23 cellular contexts compared by ENCODE assay signal in genomic region chr7:2369139-2369538, GRCh38. TPM values are rescaled to one million over a fixed set of nuclear protein-coding genes. Genes with fewer than 3 reads are reported as not detected.
A peak's percentile ranks its signal among the peaks of the same experiment; 100 is the strongest.
DNase-seq lines count a peak whose midpoint lies in the region; ATAC-seq, FAIRE-seq and TF ChIP-seq lines count a peak whose summit lies in the region.
"Had no signal": no experiment of that assay in that cellular context is flagged by ENCODE, and none has a peak within 500 bp of the region (broad histone marks: within the 10 kb centered on the region; RNA-seq: fewer than 3 reads in every experiment).

No MANE protein-coding gene starts in this region.

- peaks cover 16% of the 10 kb centered on the region for H4K20me1 ChIP-seq in K562 (replicated peaks; ENCODE audit: control insufficient read depth, insufficient read depth, low read length)

- no peaks in the 10 kb centered on the region for H3K4me1 Mint-ChIP-seq in activated naive CD4-positive, alpha-beta T cell treated with anti-CD3 and anti-CD28 coated beads, Interleukin-2, amount 50 U/mL, for 24 hours
- H3K4me1 Mint-ChIP-seq: B cell, GM23338 had no signal

- DNase-seq in activated naive CD4-positive, alpha-beta T cell treated with anti-CD3 and anti-CD28 coated beads, Interleukin-2, amount 50 U/mL, for 72 hours (ENCODE audit: low spot score in 2 of 2): no peak
- DNase-seq in MV-4-11 (lab: John Stamatoyannopoulos, UW): peak; percentile 29
- no peak for DNase-seq in K562 (ENCODE audit: extremely low read depth in 1 of 4, low spot score in 3 of 4)
- no peak for DNase-seq in GOT3 (lab: John Stamatoyannopoulos, UW)
- DNase-seq in hypothalamus (lab: John Stamatoyannopoulos, UW): no peak
- DNase-seq in NCI-H2107 treated with DMSO at 0.1 percent for 48 hours (lab: John Stamatoyannopoulos, UW; ENCODE audit: unreplicated experiment): no peak
- DNase-seq: Caco-2; CD4-positive, CD25-positive, alpha-beta regulatory T cell; CD8-positive, alpha-beta T cell; DMS153; DND-41; HCEC 1CT had no signal

- POLR2A ChIA-PET in K562 (lab: Yijun Ruan, JAX): interaction anchor here (0.8 to 3.6 kb wide), 7 partner anchors 9 to 60 kb away, joined by 3 to 14 read pairs (median 4); no protein-coding TSS in a partner anchor

- H3K4me1 ChIP-seq in K562 (replicated peaks in 1 of 2; ENCODE audit: control insufficient read depth in 2 of 2, insufficient read depth in 2 of 2, low read length in 2 of 2): no peaks in the 10 kb centered on the region
- H3K4me1 ChIP-seq: BLaER1, Caco-2 had no signal

- FAIRE-seq in K562 (lab: Jason Lieb, UNC): no peak
- FAIRE-seq: A204.1, G401.6, GM18507, H54 had no signal

- no peak overlapping the region for H3K27ac ChIP-seq in K562 (ENCODE audit: extremely low read depth, low read depth, low read length)
- H3K27ac ChIP-seq: 22Rv1, BLaER1, C4-2B had no signal

- TF ChIP-seq CTCF in K562 (IDR thresholded peaks at IDR 0.05 in 2 of 3, conservative IDR thresholded peaks at IDR 0.05 in 1 of 3; ENCODE audit: insufficient read depth in 2 of 3, low read depth in 1 of 3, low read length in 3 of 3): no peak

- no peak overlapping the region for H3K4me3 Mint-ChIP-seq in activated naive CD4-positive, alpha-beta T cell treated with anti-CD3 and anti-CD28 coated beads, Interleukin-2, amount 50 U/mL, for 24 hours
- H3K4me3 Mint-ChIP-seq: B cell; CD4-positive, CD25-positive, alpha-beta regulatory T cell; CD8-positive, alpha-beta T cell; GM23338 had no signal

- H3K27me3 ChIP-seq in K562 (ENCODE audit: control insufficient read depth in 2 of 2, insufficient read depth in 2 of 2, low read length in 2 of 2): no peaks in the 10 kb centered on the region
- H3K27me3 ChIP-seq: BLaER1 had no signal

- TF ChIP-seq POLR2A in GM18505 (IDR thresholded peaks at IDR 0.05; ENCODE audit: borderline replicate concordance, extremely low read depth, insufficient read depth, insufficient read length) (peak; percentile 17), K562 (conservative IDR thresholded peaks at IDR 0.05) (0 out of 2 replicates have a peak, but pooled peaks have one; percentile 5)

- H3K36me3 Mint-ChIP-seq in activated naive CD4-positive, alpha-beta T cell treated with anti-CD3 and anti-CD28 coated beads, Interleukin-2, amount 50 U/mL, for 24 hours: peaks cover 9% of the 10 kb centered on the region
- peaks cover 13 to 28% of the 10 kb centered on the region in 2 donors for H3K36me3 Mint-ChIP-seq in activated naive CD4-positive, alpha-beta T cell treated with anti-CD3 and anti-CD28 coated beads, Interleukin-2, amount 50 U/mL, for 72 hours

- no peak overlapping the region for H3K4me3 ChIP-seq in K562
- H3K4me3 ChIP-seq: BLaER1, GM23338 had no signal

- 99% methylated on average over 10 of the region's 10 CpGs for WGBS in K562 (ENCODE audit: insufficient coverage, low coverage, missing lambda C conversion rate)

- TF ChIP-seq RAD21 in K562 (CRISPR knock-in tag; conservative IDR thresholded peaks at IDR 0.05 in 1 of 2, IDR thresholded peaks at IDR 0.05 in 1 of 2): no peak

- 0 out of 4 replicates have a peak overlapping the region, but pooled peaks of 1 of the 2 experiments have one; percentile 18 for H3K9ac ChIP-seq in K562 (ENCODE audit: insufficient read depth in 1 of 2, low read depth in 2 of 2, low read length in 2 of 2)
- H3K9ac ChIP-seq: BLaER1 had no signal

- no peak for TF ChIP-seq EP300 in K562 (IDR thresholded peaks at IDR 0.05; ENCODE audit: low read length)

- H3K9me1 ChIP-seq in K562 (ENCODE audit: control insufficient read depth, insufficient read depth, low read length): no peaks in the 10 kb centered on the region

- no peaks in the 10 kb centered on the region for H3K27me3 Mint-ChIP-seq in activated naive CD4-positive, alpha-beta T cell treated with anti-CD3 and anti-CD28 coated beads, Interleukin-2, amount 50 U/mL, for 24 hours
- H3K27me3 Mint-ChIP-seq: B cell; CD4-positive, CD25-positive, alpha-beta regulatory T cell had no signal

- no peaks in the 10 kb centered on the region for H3K9me3 Mint-ChIP-seq in activated naive CD4-positive, alpha-beta T cell treated with anti-CD3 and anti-CD28 coated beads, Interleukin-2, amount 50 U/mL, for 24 hours
- no peaks in the 10 kb centered on the region for H3K9me3 Mint-ChIP-seq in activated naive CD4-positive, alpha-beta T cell treated with anti-CD3 and anti-CD28 coated beads, Interleukin-2, amount 50 U/mL, for 72 hours
- H3K9me3 Mint-ChIP-seq: CD4-positive, CD25-positive, alpha-beta regulatory T cell; CD8-positive, alpha-beta T cell; GM23338 had no signal

- peaks cover 99% of the 10 kb centered on the region for H3K36me3 ChIP-seq in K562 (ENCODE audit: control insufficient read depth, insufficient read depth, low read length)

- peaks cover 50% of the 10 kb centered on the region for H3K79me2 ChIP-seq in K562 (ENCODE audit: control insufficient read depth, insufficient read depth, low read length)

- no peak overlapping the region for H3K4me2 ChIP-seq in K562 (ENCODE audit: insufficient read depth, low read length)
- H3K4me2 ChIP-seq: BLaER1, GM23338 had no signal

- CTCF ChIA-PET in K562 (lab: Yijun Ruan, JAX; ENCODE audit: low intra/inter-chr PET ratio): no interaction called here

- H3K9me3 ChIP-seq in K562 (replicated peaks; ENCODE audit: control insufficient read depth, insufficient read depth, low read depth, low read length): no peaks in the 10 kb centered on the region
- H3K9me3 ChIP-seq: BLaER1, Caco-2 had no signal

- TSS peak; percentile 4 for BruUV-seq in K562 (replicated peaks; lab: Mats Ljungman, UMichigan)

- in situ Hi-C loops in K562 (cut with MboI): no loop called here

- H2AFZ ChIP-seq in K562 (ENCODE audit: low read depth, low read length): no peak overlapping the region
- H2AFZ ChIP-seq: GM23338 had no signal

- no peak for ATAC-seq in activated naive CD4-positive, alpha-beta T cell treated with anti-CD3 and anti-CD28 coated beads, Interleukin-2, amount 50 U/mL, for 72 hours
- ATAC-seq in GM18505 (IDR thresholded peaks at IDR 0.05; ENCODE audit: unreplicated experiment): no peak
- no peak; the same call in 2 of the 3 replicates for ATAC-seq in K562
- ATAC-seq: CD8-positive, alpha-beta T cell; GM23338 had no signal

- H3K27ac Mint-ChIP-seq in activated naive CD4-positive, alpha-beta T cell treated with anti-CD3 and anti-CD28 coated beads, Interleukin-2, amount 50 U/mL, for 24 hours: peak overlapping the region; percentile 46
- H3K27ac Mint-ChIP-seq in activated naive CD4-positive, alpha-beta T cell treated with anti-CD3 and anti-CD28 coated beads, Interleukin-2, amount 50 U/mL, for 72 hours: no peak overlapping the region
- H3K27ac Mint-ChIP-seq: B cell; CD4-positive, CD25-positive, alpha-beta regulatory T cell; CD8-positive, alpha-beta T cell; GM23338 had no signal

- intact Hi-C loops in K562 (cut with micrococcal nuclease): no loop called here

RNA-seq across cellular contexts. Expression of gene EIF3B, which starts 14.5 kb away (rescaled TPM):
- 100 to 1,000 TPM; 130 to 260 TPM for total RNA-seq in activated naive CD4-positive, alpha-beta T cell treated with anti-CD3 and anti-CD28 coated beads, Interleukin-2, amount 50 U/mL, for 72 hours
- total RNA-seq in K562 (2011; cell fraction: chromatin; rRNA removed; ENCODE audit: low replicate concordance): 583 and 880 TPM in 2 replicates
- 353 and 358 TPM in 2 replicates for total RNA-seq in K562 (2011; cell fraction: nucleolus; rRNA removed)
- total RNA-seq in K562 (2011; cell fraction: nucleoplasm; rRNA removed): 465 and 579 TPM in 2 replicates
- total RNA-seq in K562 (2014; rRNA removed): 334 and 358 TPM in 2 replicates
- 357 and 410 TPM in 2 replicates for total RNA-seq in K562 (2014; rRNA removed; fragmentation: Illumina TruSeq; extraction: Trizol)
- total RNA-seq in K562 (2015; rRNA removed; fragmentation: Illumina TruSeq; extraction: Trizol): 407 and 420 TPM in 2 replicates
- 387 and 416 TPM in 2 replicates for total RNA-seq in K562 (2021)
- polyA plus RNA-seq in K562 (2011; rRNA removed): 216 and 279 TPM in 2 replicates
- 139 and 199 TPM in 2 replicates for polyA plus RNA-seq in K562 (2011; cell fraction: cytosol; rRNA removed)
- 409 and 424 TPM in 2 replicates for polyA plus RNA-seq in K562 (2011; cell fraction: nucleus; rRNA removed)
- 202 and 329 TPM in 2 replicates for polyA plus RNA-seq in K562 (2012)
- polyA plus RNA-seq in K562 (2014; fragmentation: Illumina TruSeq; extraction: Trizol): 494 and 496 TPM in 2 replicates
- 10 to 100 TPM; 25.9 to 57.6 TPM for polyA plus RNA-seq in K562 (2014; fragmentation: Nextera tagmentation; extraction: Ambion mirVana)
- 263 and 278 TPM in 2 replicates for polyA plus RNA-seq in K562 (2014; rRNA removed)
- polyA minus RNA-seq in K562 (2011; rRNA and poly(A)+ RNA removed): 295 and 299 TPM in 2 replicates
- polyA minus RNA-seq in K562 (2011; cell fraction: cytosol; rRNA and poly(A)+ RNA removed): 126 and 190 TPM in 2 replicates
- 97.9 and 165 TPM in 2 replicates for polyA minus RNA-seq in K562 (2011; cell fraction: nucleus; rRNA and poly(A)+ RNA removed)

RNA-seq across cellular contexts. Expression of gene CHST12, which starts 34.3 kb away (rescaled TPM):
- 1 to 10 TPM; 1.3 to 2.6 TPM for total RNA-seq in activated naive CD4-positive, alpha-beta T cell treated with anti-CD3 and anti-CD28 coated beads, Interleukin-2, amount 50 U/mL, for 72 hours
- 5.2 and 11.8 TPM in 2 replicates for total RNA-seq in K562 (2011; cell fraction: chromatin; rRNA removed; ENCODE audit: low replicate concordance)
- 6.2 and 7.2 TPM in 2 replicates for total RNA-seq in K562 (2011; cell fraction: nucleolus; rRNA removed)
- total RNA-seq in K562 (2011; cell fraction: nucleoplasm; rRNA removed): 5.4 and 5.7 TPM in 2 replicates
- 8.2 and 8.9 TPM in 2 replicates for total RNA-seq in K562 (2014; rRNA removed)
- total RNA-seq in K562 (2014; rRNA removed; fragmentation: Illumina TruSeq; extraction: Trizol): 0.84 and 1.1 TPM in 2 replicates
- 4.0 and 4.2 TPM in 2 replicates for total RNA-seq in K562 (2015; rRNA removed; fragmentation: Illumina TruSeq; extraction: Trizol)
- total RNA-seq in K562 (2021): 17.3 and 19.8 TPM in 2 replicates
- polyA plus RNA-seq in K562 (2011; rRNA removed): 3.6 and 6.8 TPM in 2 replicates
- polyA plus RNA-seq in K562 (2011; cell fraction: cytosol; rRNA removed): 10.4 and 21.4 TPM in 2 replicates
- polyA plus RNA-seq in K562 (2011; cell fraction: nucleus; rRNA removed): 5.1 and 6.2 TPM in 2 replicates
- polyA plus RNA-seq in K562 (2012): 10.2 and 24.4 TPM in 2 replicates
- 2.1 and 5.7 TPM in 2 replicates for polyA plus RNA-seq in K562 (2014; fragmentation: Illumina TruSeq; extraction: Trizol)
- under 1 TPM; 0.18 to 0.24 TPM for polyA plus RNA-seq in K562 (2014; fragmentation: Nextera tagmentation; extraction: Ambion mirVana)
- polyA plus RNA-seq in K562 (2014; rRNA removed): 10.3 and 10.6 TPM in 2 replicates
- polyA minus RNA-seq in K562 (2011; rRNA and poly(A)+ RNA removed): 1.3 and 1.8 TPM in 2 replicates
- 6.8 and 9.4 TPM in 2 replicates for polyA minus RNA-seq in K562 (2011; cell fraction: cytosol; rRNA and poly(A)+ RNA removed)
- polyA minus RNA-seq in K562 (2011; cell fraction: nucleus; rRNA and poly(A)+ RNA removed): 1.6 and 2.2 TPM in 2 replicates

RNA-seq across cellular contexts. Expression of gene SNX8, which starts 54.9 kb away (rescaled TPM):
- total RNA-seq in activated naive CD4-positive, alpha-beta T cell treated with anti-CD3 and anti-CD28 coated beads, Interleukin-2, amount 50 U/mL, for 72 hours: 10 to 100 TPM; 35.6 to 36.1 TPM
- 26.7 and 72.5 TPM in 2 replicates for total RNA-seq in K562 (2011; cell fraction: chromatin; rRNA removed; ENCODE audit: low replicate concordance)
- total RNA-seq in K562 (2011; cell fraction: nucleolus; rRNA removed): 24.0 and 30.0 TPM in 2 replicates
- total RNA-seq in K562 (2011; cell fraction: nucleoplasm; rRNA removed): 21.8 and 23.5 TPM in 2 replicates
- total RNA-seq in K562 (2014; rRNA removed) (5.5 and 9.1 TPM in 2 replicates), K562 (2014; rRNA removed; fragmentation: Illumina TruSeq; extraction: Trizol) (8.7 and 12.5 TPM in 2 replicates), K562 (2015; rRNA removed; fragmentation: Illumina TruSeq; extraction: Trizol) (15.9 and 16.9 TPM in 2 replicates), K562 (2021) (50.4 and 51.6 TPM in 2 replicates)
- polyA plus RNA-seq in K562 (2011; rRNA removed) (45.7 and 47.0 TPM in 2 replicates), K562 (2014; fragmentation: Illumina TruSeq; extraction: Trizol) (33.3 and 35.4 TPM in 2 replicates), K562 (2014; fragmentation: Nextera tagmentation; extraction: Ambion mirVana) (1 to 10 TPM; 2.7 to 7.7 TPM), K562 (2014; rRNA removed) (17.2 and 32.5 TPM in 2 replicates)
- 23.9 and 55.1 TPM in 2 replicates for polyA plus RNA-seq in K562 (2011; cell fraction: cytosol; rRNA removed)
- 30.5 and 42.3 TPM in 2 replicates for polyA plus RNA-seq in K562 (2011; cell fraction: nucleus; rRNA removed)
- polyA plus RNA-seq in K562 (2012): 35.9 and 57.5 TPM in 2 replicates
- 25.4 and 40.0 TPM in 2 replicates for polyA minus RNA-seq in K562 (2011; rRNA and poly(A)+ RNA removed)
- polyA minus RNA-seq in K562 (2011; cell fraction: cytosol; rRNA and poly(A)+ RNA removed): 16.8 and 32.4 TPM in 2 replicates
- polyA minus RNA-seq in K562 (2011; cell fraction: nucleus; rRNA and poly(A)+ RNA removed): 11.8 and 17.4 TPM in 2 replicates
